ENCODE assay signal across 8 cellular contexts in genomic region chr10:3668276-3668960, GRCh38.
DNase-seq lines count a peak whose midpoint lies in the region; ATAC-seq and TF ChIP-seq lines count a peak whose summit lies in the region.

No MANE protein-coding gene starts in this region.

- H3K36me3 Mint-ChIP-seq in CD14-positive monocyte: no peaks in the 10 kb centered on the region
- no peaks in the 10 kb centered on the region for H3K36me3 Mint-ChIP-seq in activated naive CD4-positive, alpha-beta T cell treated with anti-CD3 and anti-CD28 coated beads for 36 hours (ENCODE audit: low read depth)

- H3K9me3 ChIP-seq in OCI-LY7 (ENCODE audit: low read length): no peaks in the 10 kb centered on the region

- H3K79me2 ChIP-seq in OCI-LY7 (ENCODE audit: insufficient read depth, low read depth, low read length): no peaks in the 10 kb centered on the region

- H4K20me1 ChIP-seq in OCI-LY7 (ENCODE audit: insufficient read depth, low read length): no peaks in the 10 kb centered on the region

- peak overlapping the region; percentile 79 to 89 for H3K4me3 Mint-ChIP-seq in CD14-positive monocyte
- peak overlapping the region; percentile 74 for H3K4me3 Mint-ChIP-seq in activated naive CD4-positive, alpha-beta T cell treated with anti-CD3 and anti-CD28 coated beads for 36 hours

- CTCF ChIA-PET in OCI-LY7 (lab: Charles Lee; ENCODE audit: unreplicated experiment): no interaction called here
- CTCF ChIA-PET in activated naive CD4-positive, alpha-beta T cell treated with anti-CD3 and anti-CD28 coated beads for 36 hours (lab: Charles Lee): interaction anchor here (0.7 kb wide), 1 partner anchor 637 kb away, joined by 3 read pairs; no protein-coding TSS in a partner anchor

- H2AFZ ChIP-seq in OCI-LY7 (ENCODE audit: low read length): peak overlapping the region; percentile 99

- DNase-seq in CD14-positive monocyte (ENCODE audit: low spot score) (no peak), OCI-LY7 (ENCODE audit: low spot score) (peak; percentile 59), iPS-NIHi11 (ENCODE audit: low spot score) (peak; percentile 77)
- DNase-seq in activated naive CD4-positive, alpha-beta T cell treated with anti-CD3 and anti-CD28 coated beads for 36 hours: peak; percentile 75
- peak; percentile 59 for DNase-seq in stimulated activated CD4-positive, alpha-beta T cell treated with anti-CD3 and anti-CD28 coated beads, Interleukin-4, amount 100 ng/mL, for 1 hour

- no TSS peak for BruUV-seq in OCI-LY7 (replicated peaks; lab: Mats Ljungman, UMichigan)

- TF ChIP-seq CTCF in CD14-positive monocyte (IDR thresholded peaks at IDR 0.05) (no peak), OCI-LY7 (conservative IDR thresholded peaks at IDR 0.05; ENCODE audit: low read length) (no peak)

- H3K4me1 ChIP-seq in OCI-LY7 (ENCODE audit: insufficient read depth, low read length, poor library complexity, severe bottlenecking): peaks cover 22% of the 10 kb centered on the region

- ATAC-seq in HG03097 (IDR thresholded peaks at IDR 0.05; ENCODE audit: low FRiP score, unreplicated experiment): no peak
- no peak for ATAC-seq in HG02571 (IDR thresholded peaks at IDR 0.05; ENCODE audit: unreplicated experiment)
- ATAC-seq in HG03025 (IDR thresholded peaks at IDR 0.05; ENCODE audit: low FRiP score, unreplicated experiment): no peak

- no peak overlapping the region for H3K27ac ChIP-seq in OCI-LY7 (ENCODE audit: low read depth, low read length, poor library complexity, severe bottlenecking)

- peak overlapping the region; percentile 58 for H3K4me2 ChIP-seq in OCI-LY7 (ENCODE audit: low read length)

- H3K4me1 Mint-ChIP-seq in CD14-positive monocyte: peaks cover 59% of the 10 kb centered on the region
- H3K4me1 Mint-ChIP-seq in activated naive CD4-positive, alpha-beta T cell treated with anti-CD3 and anti-CD28 coated beads for 36 hours (ENCODE audit: low read depth): peaks cover 37% of the 10 kb centered on the region

- H3K9me3 Mint-ChIP-seq in CD14-positive monocyte: peaks cover 0 to 2% (median 0%) of the 10 kb centered on the region in 7 donors
- no peaks in the 10 kb centered on the region for H3K9me3 Mint-ChIP-seq in activated naive CD4-positive, alpha-beta T cell treated with anti-CD3 and anti-CD28 coated beads for 36 hours

- POLR2A ChIA-PET in OCI-LY7 (lab: Charles Lee): no interaction called here

- no peaks in the 10 kb centered on the region for H3K36me3 ChIP-seq in OCI-LY7 (ENCODE audit: insufficient read depth, low read length)

- peak overlapping the region in 6 of 7 donors; percentile 75 to 95 (median 86) for H3K27ac Mint-ChIP-seq in CD14-positive monocyte
- peak overlapping the region; percentile 84 for H3K27ac Mint-ChIP-seq in activated naive CD4-positive, alpha-beta T cell treated with anti-CD3 and anti-CD28 coated beads for 36 hours

- H3K27me3 Mint-ChIP-seq in CD14-positive monocyte (ENCODE audit: low read depth in 3 of 3): peaks cover 0 to 9% (median 5%) of the 10 kb centered on the region in 3 donors
- H3K27me3 Mint-ChIP-seq in activated naive CD4-positive, alpha-beta T cell treated with anti-CD3 and anti-CD28 coated beads for 36 hours (ENCODE audit: low read depth): no peaks in the 10 kb centered on the region

- H3K9me2 ChIP-seq in OCI-LY7 (ENCODE audit: insufficient read depth, low read length): no peaks in the 10 kb centered on the region

- H3K4me3 ChIP-seq in OCI-LY7 (ENCODE audit: low read depth, low read length, poor library complexity, severe bottlenecking): peak overlapping the region; percentile 29

- intact Hi-C loops in CD14-positive monocyte (cut with micrococcal nuclease) (no loop called here), OCI-LY7 (cut with micrococcal nuclease; ENCODE audit: unreplicated experiment) (no loop called here)
- intact Hi-C loops in activated naive CD4-positive, alpha-beta T cell treated with anti-CD3 and anti-CD28 coated beads for 36 hours (cut with micrococcal nuclease): loop anchor here (2.0 to 5.0 kb wide), 6 partner anchors 20 to 269 kb away; no protein-coding TSS in a partner anchor
